ENCODE assay signal across 8 cellular contexts in genomic region chr3:4421121-4421520, GRCh38. TPM values are rescaled to one million over a fixed set of nuclear protein-coding genes. Genes with fewer than 3 reads are reported as not detected.
A peak's percentile ranks its signal among the peaks of the same experiment; 100 is the strongest.
DNase-seq lines count a peak whose midpoint lies in the region; ATAC-seq, FAIRE-seq and TF ChIP-seq lines count a peak whose summit lies in the region.

No MANE protein-coding gene starts in this region.

- CTCF ChIA-PET in K562 (lab: Yijun Ruan, JAX; ENCODE audit: low intra/inter-chr PET ratio), result no interaction called here

- no peaks in the 10 kb centered on the region for H3K36me3 ChIP-seq in K562 (ENCODE audit: control insufficient read depth, insufficient read depth, low read length)
- H3K36me3 ChIP-seq in upper lobe of left lung, result peaks cover 0 to 15% (median 9%) of the 10 kb centered on the region in 4 donors

- H3K4me1 ChIP-seq in K562 (replicated peaks in 1 of 2; ENCODE audit: control insufficient read depth in 2 of 2, insufficient read depth in 2 of 2, low read length in 2 of 2), result peaks cover 0 to 9% of the 10 kb centered on the region in 2 experiments; a peak in 3 of 5 replicates
- peaks cover 0 to 3% (median 0%) of the 10 kb centered on the region in 4 donors for H3K4me1 ChIP-seq in upper lobe of left lung

- WGBS in K562 (ENCODE audit: insufficient coverage, low coverage, missing lambda C conversion rate), result 4% methylated on average over 2 of the region's 2 CpGs
- 66 to 74% methylated on average over 2 of the region's 2 CpGs for WGBS in upper lobe of left lung, 2 donors

- TF ChIP-seq POLR2A in K562 (conservative IDR thresholded peaks at IDR 0.05) (no peak), upper lobe of left lung (IDR thresholded peaks at IDR 0.05) (no peak)

- TF ChIP-seq EP300 in K562 (IDR thresholded peaks at IDR 0.05; ENCODE audit: low read length) (peak; percentile 45; the same call in 1 of the 2 replicates), upper lobe of left lung (IDR thresholded peaks at IDR 0.05) (no peak)

- no peaks in the 10 kb centered on the region for H4K20me1 ChIP-seq in K562 (replicated peaks; ENCODE audit: control insufficient read depth, insufficient read depth, low read length)

- in situ Hi-C loops in K562 (cut with MboI) (no loop called here), G401 (cut with HindIII; ENCODE audit: low sequenced_read_pairs) (no loop called here)

- POLR2A ChIA-PET in K562 (lab: Yijun Ruan, JAX), result interaction anchor here (0.7 to 1.0 kb wide), 3 partner anchors 10 to 72 kb away, joined by 3 to 5 read pairs (median 4); partner anchors contain the start of gene ITPR1

- peak; percentile 54 for FAIRE-seq in K562 (lab: Jason Lieb, UNC)

- H3K9me3 ChIP-seq in K562 (replicated peaks; ENCODE audit: control insufficient read depth, insufficient read depth, low read depth, low read length) (no peaks in the 10 kb centered on the region), upper lobe of left lung (no peaks in the 10 kb centered on the region)

- intact Hi-C loops in K562 (cut with micrococcal nuclease), result no loop called here

- no peaks in the 10 kb centered on the region for H3K27me3 ChIP-seq in K562 (ENCODE audit: control insufficient read depth in 2 of 2, insufficient read depth in 2 of 2, low read length in 2 of 2)
- H3K27me3 ChIP-seq in upper lobe of left lung, result no peaks in the 10 kb centered on the region

- TF ChIP-seq CTCF in K562 (IDR thresholded peaks at IDR 0.05 in 2 of 3, conservative IDR thresholded peaks at IDR 0.05 in 1 of 3; ENCODE audit: insufficient read depth in 2 of 3, low read depth in 1 of 3, low read length in 3 of 3) (no peak), upper lobe of left lung (IDR thresholded peaks at IDR 0.05) (no peak), coronary artery (IDR thresholded peaks at IDR 0.05) (no peak)

- DNase-seq in AML-193 (lab: John Stamatoyannopoulos, UW), result peak; percentile 83 to 85
- peak in 3 of 4 experiments; percentile 28 to 63 (median 60) for DNase-seq in K562 (ENCODE audit: extremely low read depth in 1 of 4, low spot score in 3 of 4)
- peak in 1 of 2 donors; percentile 54 for DNase-seq in upper lobe of left lung
- no peak for DNase-seq in coronary artery (ENCODE audit: low spot score)
- DNase-seq in G401 (ENCODE audit: low spot score), result no peak

- H3K9me1 ChIP-seq in K562 (ENCODE audit: control insufficient read depth, insufficient read depth, low read length), result no peaks in the 10 kb centered on the region

- ATAC-seq in GM19463 (IDR thresholded peaks at IDR 0.05; ENCODE audit: unreplicated experiment) (peak; percentile 77), HG03571 (IDR thresholded peaks at IDR 0.05; ENCODE audit: unreplicated experiment) (peak; percentile 50), K562 (peak; percentile 87), upper lobe of left lung (ENCODE audit: low FRiP score in 2 of 2) (peak; percentile 65 to 68), GM19467 (IDR thresholded peaks at IDR 0.05; ENCODE audit: unreplicated experiment) (no peak)

- H3K9ac ChIP-seq in K562 (ENCODE audit: insufficient read depth in 1 of 2, low read depth in 2 of 2, low read length in 2 of 2), result no peak overlapping the region

- H3K79me2 ChIP-seq in K562 (ENCODE audit: control insufficient read depth, insufficient read depth, low read length), result no peaks in the 10 kb centered on the region

- H3K4me3 ChIP-seq in K562 (no peak overlapping the region), upper lobe of left lung (no peak overlapping the region), coronary artery (no peak overlapping the region)

- no peak for TF ChIP-seq RAD21 in K562 (CRISPR knock-in tag; conservative IDR thresholded peaks at IDR 0.05 in 1 of 2, IDR thresholded peaks at IDR 0.05 in 1 of 2)

- H2AFZ ChIP-seq in K562 (ENCODE audit: low read depth, low read length), result no peak overlapping the region; the same call in 1 of the 2 replicates

- BruUV-seq in K562 (replicated peaks; lab: Mats Ljungman, UMichigan), result no TSS peak

- H3K27ac ChIP-seq in K562 (ENCODE audit: extremely low read depth, low read depth, low read length) (no peak overlapping the region), upper lobe of left lung (peak overlapping the region in 3 of 4 donors; percentile 35 to 54 (median 41)), coronary artery (no peak overlapping the region)

- H3K4me2 ChIP-seq in K562 (ENCODE audit: insufficient read depth, low read length), result peak overlapping the region; percentile 22; the same call in 1 of the 2 replicates

TF ChIP-seq in K562, 482 proteins besides CTCF, POLR2A, EP300 and RAD21 (continues in another document):
- TF ChIP-seq HNRNPK (IDR thresholded peaks at IDR 0.05; ENCODE audit: low read depth, low read length, poor library complexity, severe bottlenecking) (no peak), ZNF133 (CRISPR knock-in tag; IDR thresholded peaks at IDR 0.05) (no peak), ZNF609 (CRISPR knock-in tag; IDR thresholded peaks at IDR 0.05; ENCODE audit: borderline replicate concordance) (no peak), BHLHE40 (IDR thresholded peaks at IDR 0.05; ENCODE audit: low read length) (no peak), NEUROD1 (IDR thresholded peaks at IDR 0.05; ENCODE audit: borderline replicate concordance, low read depth, low read length, partially characterized antibody) (no peak), RBBP5 (IDR thresholded peaks at IDR 0.05; ENCODE audit: borderline replicate concordance, insufficient read depth, low read length, poor library complexity, severe bottlenecking) (peak; percentile 33), ZNF121 (CRISPR knock-in tag; conservative IDR thresholded peaks at IDR 0.05) (no peak), MAFG (tag; conservative IDR thresholded peaks at IDR 0.05) (peak; percentile 86), SREBF2 (CRISPR knock-in tag; IDR thresholded peaks at IDR 0.05) (no peak), BCL6 (CRISPR knock-in tag; IDR thresholded peaks at IDR 0.05) (no peak), GATAD2A (IDR thresholded peaks at IDR 0.05) (no peak), SIN3B (IDR thresholded peaks at IDR 0.05; ENCODE audit: low read depth) (no peak), BACH1 (tag; IDR thresholded peaks at IDR 0.05) (peak; percentile 79; the same call in 1 of the 2 replicates), HMG20B (CRISPR knock-in tag; IDR thresholded peaks at IDR 0.05) (no peak), NFE2 (IDR thresholded peaks at IDR 0.05; ENCODE audit: low read depth) (peak; percentile 96)

RNA-seq across cellular contexts. Expression of gene SUMF1, which starts 45.9 kb away (rescaled TPM):
- total RNA-seq in K562 (2011; cell fraction: chromatin; rRNA removed; ENCODE audit: low replicate concordance), result 20.5 and 21.4 TPM in 2 replicates
- 18.0 and 18.2 TPM in 2 replicates for total RNA-seq in K562 (2011; cell fraction: nucleolus; rRNA removed)
- 15.5 and 18.3 TPM in 2 replicates for total RNA-seq in K562 (2011; cell fraction: nucleoplasm; rRNA removed)
- total RNA-seq in K562 (2014; rRNA removed), result 6.6 and 8.1 TPM in 2 replicates
- total RNA-seq in K562 (2014; rRNA removed; fragmentation: Illumina TruSeq; extraction: Trizol), result 4.2 and 4.6 TPM in 2 replicates
- total RNA-seq in K562 (2015; rRNA removed; fragmentation: Illumina TruSeq; extraction: Trizol), result 4.1 and 4.6 TPM in 2 replicates
- 5.6 and 6.0 TPM in 2 replicates for total RNA-seq in K562 (2021)
- 3.8 and 6.4 TPM in 2 replicates for polyA plus RNA-seq in K562 (2011; rRNA removed)
- polyA plus RNA-seq in K562 (2011; cell fraction: cytosol; rRNA removed), result 5.6 and 16.4 TPM in 2 replicates
- polyA plus RNA-seq in K562 (2011; cell fraction: nucleus; rRNA removed), result 4.5 and 5.7 TPM in 2 replicates
- 3.5 and 4.1 TPM in 2 replicates for polyA plus RNA-seq in K562 (2012)
- 2.9 and 3.7 TPM in 2 replicates for polyA plus RNA-seq in K562 (2014; fragmentation: Illumina TruSeq; extraction: Trizol)
- 1 to 10 TPM; 1.3 to 1.4 TPM for polyA plus RNA-seq in K562 (2014; fragmentation: Nextera tagmentation; extraction: Ambion mirVana)
- polyA plus RNA-seq in K562 (2014; rRNA removed), result 5.2 and 7.4 TPM in 2 replicates
- 10.9 and 15.6 TPM in 2 replicates for polyA minus RNA-seq in K562 (2011; rRNA and poly(A)+ RNA removed)
- 4.8 and 5.0 TPM in 2 replicates for polyA minus RNA-seq in K562 (2011; cell fraction: cytosol; rRNA and poly(A)+ RNA removed)
- polyA minus RNA-seq in K562 (2011; cell fraction: nucleus; rRNA and poly(A)+ RNA removed), result 22.3 and 23.8 TPM in 2 replicates
- total RNA-seq in upper lobe of left lung, result 10 to 100 TPM; 34.5 to 63.0 (median 54.0) TPM
- 30.4 and 31.9 TPM in 2 replicates for total RNA-seq in G401 (2014; rRNA removed; shearing (Covaris generic))

Comparison
In these comparisons a context has a peak if more than half of its experiments do, and no peak if none do; other contexts are left out.
1. DNase-seq: peak in AML-193 (2 of 2) and K562 (3 of 4); none in coronary artery (single experiment) and G401 (single experiment).
2. H3K27ac ChIP-seq: peak in upper lobe of left lung (3 of 4); none in K562 (single experiment) and coronary artery (0 of 2).